ENCODE assay signal across 1 cellular context in genomic region chr22:30078320-30079311, GRCh38.
TF ChIP-seq lines count a peak whose summit lies in the region.

No MANE protein-coding gene starts in this region.

TF ChIP-seq in K562, 482 proteins besides CTCF, POLR2A, EP300 and RAD21:
- TF ChIP-seq BRD4 (IDR thresholded peaks at IDR 0.05) (no peak), NFIC (IDR thresholded peaks at IDR 0.05) (0 out of 2 replicates have a peak, but pooled peaks have one; percentile 40)
